8 cellular contexts compared by ENCODE assay signal in the genomic region with DNA sequence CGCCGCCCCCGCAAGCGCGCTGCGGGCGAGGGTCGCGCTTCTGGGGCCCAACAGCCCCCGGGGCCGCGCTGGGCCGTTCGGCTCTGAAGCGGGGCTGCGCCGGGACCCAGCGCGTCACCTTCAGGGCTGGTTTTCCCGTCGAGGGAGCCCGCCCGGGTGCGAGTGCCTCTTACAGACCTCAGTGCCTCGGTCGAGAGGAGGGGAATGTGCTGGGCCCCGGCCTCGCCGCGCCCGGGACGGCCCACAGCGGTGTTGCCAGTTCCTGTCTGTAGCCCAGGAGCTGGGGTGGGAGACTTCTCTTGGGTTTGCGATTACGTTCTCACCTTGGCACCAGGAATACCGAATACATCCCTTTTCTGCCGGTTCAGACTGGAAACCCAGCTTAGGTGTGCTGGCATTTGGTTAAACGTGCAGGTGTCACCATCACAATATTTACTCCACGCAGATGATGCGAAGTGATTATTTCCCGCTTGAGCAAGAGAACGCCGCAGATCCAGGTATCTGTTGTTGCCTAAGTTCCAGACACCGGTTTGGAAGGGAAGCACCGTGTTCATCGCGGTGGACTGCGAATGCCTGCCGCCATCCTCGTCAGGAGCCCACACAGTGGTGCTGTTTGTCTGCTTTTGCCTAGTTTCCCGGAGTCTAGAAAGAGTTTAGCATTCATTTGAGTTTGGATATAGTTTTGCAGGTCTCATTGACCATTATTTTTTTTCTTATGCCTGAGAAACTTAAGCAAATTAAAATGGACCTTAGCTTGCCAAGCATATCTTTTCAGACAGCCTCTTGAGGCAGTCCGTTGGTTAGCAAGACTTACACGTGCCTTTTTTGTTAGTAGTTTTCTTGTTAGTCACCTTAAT. TPM values are rescaled to one million over a fixed set of nuclear protein-coding genes. Genes with fewer than 3 reads are reported as not detected.
DNase-seq lines count a peak whose midpoint lies in the region; ATAC-seq and TF ChIP-seq lines count a peak whose summit lies in the region.

No MANE protein-coding gene starts in this region.

- POLR2A ChIA-PET in CD4-positive, alpha-beta memory T cell (lab: Charles Lee; ENCODE audit: partially characterized antibody): interaction anchor here (0.6 to 5.3 kb wide), 3 partner anchors 10 to 373 kb away, joined by 4 to 105 read pairs (median 32); partner anchors contain the start of genes C16orf95, FBXO31 and KLHDC4

- peaks cover 0 to 24% of the 10 kb centered on the region in 2 donors for H3K36me3 Mint-ChIP-seq in CD4-positive, alpha-beta memory T cell

- DNase-seq in CD4-positive, alpha-beta memory T cell: peak; percentile 31 to 60 (median 39)
- peak; percentile 19 to 55 for DNase-seq in HAP-1 (ENCODE audit: low spot score in 2 of 2)
- no peak for DNase-seq in SK-N-MC (ENCODE audit: low read depth, low spot score)
- DNase-seq in body of pancreas: peak; percentile 56 to 58 (median 56)
- peak; percentile 82 for DNase-seq in sigmoid colon
- no peak for DNase-seq in OCI-M2 (lab: John Stamatoyannopoulos, UW; ENCODE audit: unreplicated experiment)

- TF ChIP-seq CTCF in body of pancreas (IDR thresholded peaks at IDR 0.05) (peak in 3 of 7 experiments; percentile 21 to 36 (median 26)), sigmoid colon (IDR thresholded peaks at IDR 0.05) (peak in 2 of 4 experiments; percentile 18 to 44)

- in situ Hi-C loops in HAP-1 (cut with MboI; ENCODE audit: low sequenced_read_pairs): loop anchor here (25.0 kb wide), 1 partner anchor 469 kb away; the partner anchor contains the start of gene SLC7A5

- peak overlapping the region; percentile 88 to 96 (median 94) for H3K27ac Mint-ChIP-seq in CD4-positive, alpha-beta memory T cell

- peak overlapping the region; percentile 82 for H3K27ac ChIP-seq in CD4-positive, alpha-beta memory T cell (ENCODE audit: low read depth, low read length)
- H3K27ac ChIP-seq in SK-N-MC: no peak overlapping the region
- H3K27ac ChIP-seq in body of pancreas: peak overlapping the region; percentile 83 to 99 (median 96)
- peak overlapping the region; percentile 97 to 100 (median 99) for H3K27ac ChIP-seq in sigmoid colon

- TF ChIP-seq EP300 in sigmoid colon (IDR thresholded peaks at IDR 0.05): no peak

- H3K36me3 ChIP-seq in CD4-positive, alpha-beta memory T cell (ENCODE audit: insufficient read depth, low read length): no peaks in the 10 kb centered on the region
- H3K36me3 ChIP-seq in HAP-1 (replicated peaks): no peaks in the 10 kb centered on the region
- no peaks in the 10 kb centered on the region for H3K36me3 ChIP-seq in SK-N-MC (ENCODE audit: insufficient read depth, low read length)
- H3K36me3 ChIP-seq in body of pancreas (replicated peaks in 1 of 2; ENCODE audit: insufficient read depth in 1 of 2, low read depth in 2 of 2): no peaks in the 10 kb centered on the region
- H3K36me3 ChIP-seq in sigmoid colon: no peaks in the 10 kb centered on the region

- H3K4me1 ChIP-seq in CD4-positive, alpha-beta memory T cell (ENCODE audit: insufficient read depth, low read length): peaks cover 52% of the 10 kb centered on the region
- H3K4me1 ChIP-seq in HAP-1 (peaks cover 35% of the 10 kb centered on the region), body of pancreas (peaks cover 57% of the 10 kb centered on the region), sigmoid colon (peaks cover 0 to 46% (median 34%) of the 10 kb centered on the region in 4 donors)

- peak overlapping the region; percentile 88 to 98 (median 94) for H3K4me3 Mint-ChIP-seq in CD4-positive, alpha-beta memory T cell

- CTCF ChIA-PET in CD4-positive, alpha-beta memory T cell (lab: Charles Lee; ENCODE audit: partially characterized antibody): interaction anchor here (1.0 to 4.9 kb wide), 4 partner anchors 9 to 77 kb away, joined by 4 to 42 read pairs (median 36); partner anchors contain the start of genes C16orf95 and FBXO31

- H3K4me1 Mint-ChIP-seq in CD4-positive, alpha-beta memory T cell: peaks cover 35 to 62% (median 50%) of the 10 kb centered on the region in 4 donors

- WGBS in body of pancreas, 2 donors: 1 to 2% methylated on average over 25 to 36 of the region's 53 CpGs
- WGBS in sigmoid colon, 2 donors: 1 to 2% methylated on average over 53 of the region's 53 CpGs

- H3K4me3 ChIP-seq in CD4-positive, alpha-beta memory T cell (ENCODE audit: low read length in 2 of 2): peak overlapping the region; percentile 44 to 81
- H3K4me3 ChIP-seq in HAP-1 (peak overlapping the region; percentile 52), SK-N-MC (peak overlapping the region; percentile 77), body of pancreas (peak overlapping the region; percentile 27 to 28), iPS-18c (ENCODE audit: insufficient read depth, low read depth, low read length) (peak overlapping the region; percentile 76), sigmoid colon (peak overlapping the region; percentile 53 to 95 (median 80))

- ATAC-seq in body of pancreas (no peak), HG03378 (IDR thresholded peaks at IDR 0.05; ENCODE audit: unreplicated experiment) (no peak)

- H3K27me3 Mint-ChIP-seq in CD4-positive, alpha-beta memory T cell: no peaks in the 10 kb centered on the region

- no peaks in the 10 kb centered on the region for H3K9me3 ChIP-seq in CD4-positive, alpha-beta memory T cell (ENCODE audit: control insufficient read depth in 1 of 2, low read length in 2 of 2)
- H3K9me3 ChIP-seq in HAP-1 (no peaks in the 10 kb centered on the region), SK-N-MC (ENCODE audit: low read depth, low read length) (no peaks in the 10 kb centered on the region), body of pancreas (no peaks in the 10 kb centered on the region), iPS-18c (ENCODE audit: control insufficient read depth, insufficient read depth, low read length) (peaks cover 2% of the 10 kb centered on the region), sigmoid colon (no peaks in the 10 kb centered on the region)

- intact Hi-C loops in CD4-positive, alpha-beta memory T cell (cut with micrococcal nuclease): loop anchor here (1.0 to 5.0 kb wide), 4 partner anchors 10 to 1059 kb away; partner anchors contain the start of genes FBXO31, KLHDC4 and ZFPM1
- intact Hi-C loops in body of pancreas (cut with DNase I): no loop called here
- intact Hi-C loops in sigmoid colon (cut with DNase I): loop anchor here (2.0 to 5.0 kb wide), 3 partner anchors 69 to 99 kb away; partner anchors contain the start of genes C16orf95 and ZCCHC14

- peak overlapping the region; percentile 57 for H3K9ac ChIP-seq in SK-N-MC (ENCODE audit: insufficient read length)

- no peaks in the 10 kb centered on the region for H3K27me3 ChIP-seq in CD4-positive, alpha-beta memory T cell (ENCODE audit: insufficient read depth, low read length)
- H3K27me3 ChIP-seq in HAP-1 (ENCODE audit: low read depth): no peaks in the 10 kb centered on the region
- H3K27me3 ChIP-seq in body of pancreas: no peaks in the 10 kb centered on the region
- no peaks in the 10 kb centered on the region for H3K27me3 ChIP-seq in sigmoid colon

- no peaks in the 10 kb centered on the region for H3K9me3 Mint-ChIP-seq in CD4-positive, alpha-beta memory T cell

- peak in 2 of 3 donors; percentile 43 for TF ChIP-seq POLR2A in body of pancreas (IDR thresholded peaks at IDR 0.05)
- no peak for TF ChIP-seq POLR2A in sigmoid colon (IDR thresholded peaks at IDR 0.05)

RNA-seq across cellular contexts. Expression of gene MAP1LC3B, which starts 0.9 kb away (rescaled TPM):
- total RNA-seq in CD4-positive, alpha-beta memory T cell: 10 to 100 TPM; 67.2 to 72.1 TPM
- polyA plus RNA-seq in CD4-positive, alpha-beta memory T cell: 100 to 1,000 TPM; 133 to 172 TPM
- 10 to 100 TPM; 18.5 to 22.8 TPM for total RNA-seq in body of pancreas
- total RNA-seq in sigmoid colon: 10 to 100 TPM; 50.0 to 62.6 (median 62.2) TPM
- polyA plus RNA-seq in sigmoid colon: 100 to 1,000 TPM in 1 of 3 donors, 10 to 100 TPM in 2; 48.0 to 137 (median 76.3) TPM

RNA-seq across cellular contexts. Expression of gene FBXO31, which starts 9.5 kb away (rescaled TPM):
- 10 to 100 TPM; 44.2 to 44.6 TPM for total RNA-seq in CD4-positive, alpha-beta memory T cell
- polyA plus RNA-seq in CD4-positive, alpha-beta memory T cell: 10 to 100 TPM; 22.9 to 24.8 TPM
- 10 to 100 TPM; 35.5 to 46.8 TPM for total RNA-seq in body of pancreas
- total RNA-seq in sigmoid colon: 100 to 1,000 TPM in 2 of 4 donors, 10 to 100 TPM in 2; 86.7 to 120 (median 98.4) TPM
- polyA plus RNA-seq in sigmoid colon: 10 to 100 TPM; 15.0 to 40.0 (median 16.2) TPM

Comparison
In these comparisons a context has a peak if more than half of its experiments do, and no peak if none do; other contexts are left out.
1. DNase-seq: peak in CD4-positive, alpha-beta memory T cell (5 of 5), HAP-1 (2 of 2), body of pancreas (4 of 4) and sigmoid colon (single experiment); none in SK-N-MC (single experiment) and OCI-M2 (single experiment).
2. H3K4me3 ChIP-seq: peak in every context shown above with its lines; median percentile 80 in sigmoid colon; 77 in SK-N-MC; 76 in iPS-18c; 62 in CD4-positive, alpha-beta memory T cell; 52 in HAP-1; 28 in body of pancreas.
3. POLR2A ChIP-seq: peak in body of pancreas (2 of 3); none in sigmoid colon (0 of 2).